Comparison of ENCODE assay signal across 8 cellular contexts in the genomic region with DNA sequence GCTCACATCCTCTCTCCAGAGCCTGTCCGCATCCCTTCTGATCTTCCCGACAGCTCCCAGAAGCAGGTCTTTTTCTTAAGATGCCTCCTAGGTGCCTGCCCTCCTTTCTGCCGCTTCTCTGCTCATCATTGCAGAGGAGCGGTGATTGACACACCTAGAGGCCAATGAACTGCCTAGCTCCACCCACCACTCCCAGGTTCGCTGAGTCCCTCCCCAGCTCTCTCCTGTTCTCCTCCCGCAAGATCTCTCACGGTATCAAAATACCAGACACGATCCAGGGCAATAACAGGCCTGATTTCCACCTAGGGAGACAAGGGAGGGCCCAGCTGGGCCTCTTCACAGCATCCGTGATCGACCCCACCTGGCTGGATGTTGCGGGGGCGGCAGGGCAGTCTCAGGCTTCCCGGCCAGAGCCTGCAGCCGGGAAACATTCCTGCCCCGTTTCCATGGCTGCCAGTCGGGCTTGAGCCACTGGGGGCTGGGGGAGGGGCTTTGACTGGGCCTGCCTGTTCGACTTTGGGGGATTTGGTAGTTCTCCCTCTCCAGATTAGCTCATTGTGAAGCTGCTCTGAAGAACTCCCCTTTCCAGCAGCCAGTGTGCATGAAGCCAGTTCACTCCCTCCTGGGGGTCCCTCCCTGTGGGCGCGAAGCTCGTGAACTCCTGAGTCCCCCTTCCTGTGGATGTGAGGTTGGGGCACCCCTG.
DNase-seq lines count a peak whose midpoint lies in the region; ATAC-seq, FAIRE-seq and TF ChIP-seq lines count a peak whose summit lies in the region.
"Had no signal": no experiment of that assay in that cellular context is flagged by ENCODE, and none has a peak within 500 bp of the region (broad histone marks: within the 10 kb centered on the region; RNA-seq: fewer than 3 reads in every experiment).

No MANE protein-coding gene starts in this region.

- no peak for FAIRE-seq in bronchial epithelial cell (lab: Jason Lieb, UNC)
- FAIRE-seq: frontal cortex had no signal

- ATAC-seq in GM19324 (IDR thresholded peaks at IDR 0.05; ENCODE audit: low FRiP score, unreplicated experiment) (peak; percentile 41), HG03196 (IDR thresholded peaks at IDR 0.05; ENCODE audit: unreplicated experiment) (no peak)

- H3K9me3 ChIP-seq in WERI-Rb-1 (ENCODE audit: severe bottlenecking) = no peaks in the 10 kb centered on the region

- peak; percentile 84 for DNase-seq in NCI-H1105 treated with DMSO at 0.1 percent for 48 hours (lab: John Stamatoyannopoulos, UW)
- peak; percentile 98 for DNase-seq in WERI-Rb-1
- peak; percentile 87 for DNase-seq in bronchial epithelial cell (ENCODE audit: low read depth)
- peak; percentile 95 for DNase-seq in iPS-NIHi11 (ENCODE audit: low spot score)
- DNase-seq in stimulated activated CD4-positive, alpha-beta T cell treated with anti-CD3 and anti-CD28 coated beads, Interleukin-12 subunit alpha, Interleukin-12 subunit beta, amount 100 ng/mL, for 24 hours (ENCODE audit: low read depth in 2 of 2) = peak; percentile 50 to 73

- no peaks in the 10 kb centered on the region for H3K27me3 ChIP-seq in WERI-Rb-1 (ENCODE audit: insufficient read depth, low read depth, severe bottlenecking)
- H3K27me3 ChIP-seq in bronchial epithelial cell (ENCODE audit: control insufficient read depth, insufficient read depth, low read length) = peaks cover 13% of the 10 kb centered on the region

- no peaks in the 10 kb centered on the region for H3K36me3 ChIP-seq in WERI-Rb-1
- no peaks in the 10 kb centered on the region for H3K36me3 ChIP-seq in bronchial epithelial cell (ENCODE audit: control insufficient read depth, insufficient read depth, low read length)

- TF ChIP-seq CTCF in WERI-Rb-1 (IDR thresholded peaks at IDR 0.05; ENCODE audit: low read depth, low read length) (no peak), bronchial epithelial cell (IDR thresholded peaks at IDR 0.05; ENCODE audit: insufficient read depth, low read length, severe bottlenecking) (no peak)

- H3K27ac ChIP-seq in WERI-Rb-1 = peak overlapping the region; percentile 90

- H3K4me3 ChIP-seq in WERI-Rb-1 (ENCODE audit: low read depth, low read length) (peak overlapping the region; percentile 64), bronchial epithelial cell (ENCODE audit: low read depth, low read length) (peak overlapping the region; percentile 14)
